15 cellular contexts compared by ENCODE assay signal in the genomic region with DNA sequence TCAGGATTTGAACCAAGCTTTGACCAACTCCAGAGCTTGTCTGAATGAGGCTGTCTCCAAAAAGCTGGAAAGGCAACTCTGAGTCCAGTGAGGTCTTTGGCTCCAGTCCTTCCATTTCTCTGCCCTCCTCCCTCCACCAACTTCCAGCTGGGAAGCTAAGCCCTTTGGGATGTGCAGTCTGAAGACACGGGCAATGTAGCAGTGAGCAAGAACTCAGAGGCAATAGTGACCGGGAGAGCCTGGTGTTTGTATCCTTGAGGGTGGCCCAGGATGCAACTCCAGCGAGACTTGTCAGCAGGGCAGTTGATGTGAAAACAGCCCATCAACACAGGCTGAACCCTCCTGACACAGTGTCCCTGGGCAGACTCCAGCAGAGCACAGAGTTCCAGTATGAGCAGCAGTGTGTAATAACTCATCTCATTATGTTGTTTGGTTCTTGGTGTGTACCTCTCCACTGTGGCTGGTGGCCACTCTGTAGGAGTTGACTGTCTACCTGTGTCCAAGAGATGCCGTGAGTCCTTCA. TPM values are rescaled to one million over a fixed set of nuclear protein-coding genes. Genes with fewer than 3 reads are reported as not detected.
DNase-seq lines count a peak whose midpoint lies in the region; ATAC-seq, FAIRE-seq and TF ChIP-seq lines count a peak whose summit lies in the region.
"Had no signal": no experiment of that assay in that cellular context is flagged by ENCODE, and none has a peak within 500 bp of the region (broad histone marks: within the 10 kb centered on the region; RNA-seq: fewer than 3 reads in every experiment).

No MANE protein-coding gene starts in this region.

- H3K9me3 Mint-ChIP-seq in GM23338: no peaks in the 10 kb centered on the region; the same call in 2 of the 3 replicates
- H3K9me3 Mint-ChIP-seq in stimulated activated effector memory CD8-positive, alpha-beta T cell treated with anti-CD3 and anti-CD28 coated beads, Interleukin-12 subunit alpha, Interleukin-12 subunit beta, amount 100 ng/mL, for 72 hours: no peaks in the 10 kb centered on the region

- no peak for TF ChIP-seq RAD21 in K562 (CRISPR knock-in tag; conservative IDR thresholded peaks at IDR 0.05 in 1 of 2, IDR thresholded peaks at IDR 0.05 in 1 of 2)

- H3K27ac Mint-ChIP-seq in GM23338: peak overlapping the region; percentile 36; the same call in 1 of the 2 replicates
- no peak overlapping the region for H3K27ac Mint-ChIP-seq in stimulated activated effector memory CD8-positive, alpha-beta T cell treated with anti-CD3 and anti-CD28 coated beads, Interleukin-12 subunit alpha, Interleukin-12 subunit beta, amount 100 ng/mL, for 72 hours
- H3K27ac Mint-ChIP-seq: activated naive CD8-positive, alpha-beta T cell had no signal

- no peaks in the 10 kb centered on the region; the same call in 2 of the 3 replicates for H3K36me3 Mint-ChIP-seq in GM23338 (ENCODE audit: low read depth)
- no peaks in the 10 kb centered on the region for H3K36me3 Mint-ChIP-seq in stimulated activated effector memory CD8-positive, alpha-beta T cell treated with anti-CD3 and anti-CD28 coated beads, Interleukin-12 subunit alpha, Interleukin-12 subunit beta, amount 100 ng/mL, for 72 hours

- peaks cover 2% of the 10 kb centered on the region; the same call in 1 of the 2 replicates for H3K9me3 ChIP-seq in K562 (replicated peaks; ENCODE audit: control insufficient read depth, insufficient read depth, low read depth, low read length)
- H3K9me3 ChIP-seq in iPS-15b (ENCODE audit: control insufficient read depth, insufficient read depth, low read length): no peaks in the 10 kb centered on the region

- H2AFZ ChIP-seq in GM23338 (no peak overlapping the region), K562 (ENCODE audit: low read depth, low read length) (peak overlapping the region; percentile 87)

- H3K4me1 ChIP-seq in GM23338 (ENCODE audit: insufficient read depth): peaks cover 41% of the 10 kb centered on the region
- peaks cover 25 to 74% of the 10 kb centered on the region in 2 experiments for H3K4me1 ChIP-seq in K562 (replicated peaks in 1 of 2; ENCODE audit: control insufficient read depth in 2 of 2, insufficient read depth in 2 of 2, low read length in 2 of 2)
- peaks cover 11% of the 10 kb centered on the region for H3K4me1 ChIP-seq in iPS-15b (ENCODE audit: control insufficient read depth, insufficient read depth, low read length)

- ATAC-seq in GM23338 (no peak; the same call in 2 of the 3 replicates), K562 (peak; percentile 34), GM18868 (IDR thresholded peaks at IDR 0.05; ENCODE audit: unreplicated experiment) (no peak)
- ATAC-seq in stimulated activated effector memory CD8-positive, alpha-beta T cell treated with anti-CD3 and anti-CD28 coated beads, Interleukin-12 subunit alpha, Interleukin-12 subunit beta, amount 100 ng/mL, for 72 hours: peak; percentile 31
- ATAC-seq in activated CD4-positive, CD25-positive, alpha-beta regulatory T cell treated with anti-CD3 and anti-CD28 coated beads, Interleukin-2, amount 50 U/mL, for 24 hours: no peak

- no peak for TF ChIP-seq EP300 in K562 (IDR thresholded peaks at IDR 0.05; ENCODE audit: low read length)

- H3K9ac ChIP-seq in K562 (ENCODE audit: insufficient read depth in 1 of 2, low read depth in 2 of 2, low read length in 2 of 2) (peak overlapping the region; percentile 26 to 49; a peak in 3 of 4 replicates), iPS-15b (ENCODE audit: low read depth, low read length) (peak overlapping the region; percentile 5)

- DNase-seq in GM23338 (ENCODE audit: low spot score) (no peak), K562 (ENCODE audit: extremely low read depth in 1 of 4, low spot score in 3 of 4) (no peak), hypothalamus (lab: John Stamatoyannopoulos, UW) (no peak)
- DNase-seq in stimulated activated effector memory CD8-positive, alpha-beta T cell treated with anti-CD3 and anti-CD28 coated beads, Interleukin-12 subunit alpha, Interleukin-12 subunit beta, amount 100 ng/mL, for 72 hours (ENCODE audit: low spot score in 2 of 2): no peak
- DNase-seq in effector CD4-positive, alpha-beta T cell: no peak
- DNase-seq: activated CD4-positive, CD25-positive, alpha-beta regulatory T cell; activated CD8-positive, alpha-beta memory T cell treated with anti-CD3 and anti-CD28 coated beads, Interleukin-2, amount 50 U/mL, for 48 hours; cerebellar nuclear complex; H7; MM.1S; stimulated activated CD4-positive, alpha-beta T cell treated with anti-CD3 and anti-CD28 coated beads, Interleukin-4, amount 100 ng/mL, for 1 hour had no signal

- peaks cover 89% of the 10 kb centered on the region for H3K79me2 ChIP-seq in GM23338 (replicated peaks; ENCODE audit: insufficient read depth)
- peaks cover 59% of the 10 kb centered on the region for H3K79me2 ChIP-seq in K562 (ENCODE audit: control insufficient read depth, insufficient read depth, low read length)

- in situ Hi-C loops in K562 (cut with MboI): no loop called here

- intact Hi-C loops in K562 (cut with micrococcal nuclease): no loop called here

- H3K27me3 Mint-ChIP-seq in GM23338 (ENCODE audit: insufficient read depth, low read depth, poor library complexity): peaks cover 5% of the 10 kb centered on the region

- no peaks in the 10 kb centered on the region for H3K9me1 ChIP-seq in K562 (ENCODE audit: control insufficient read depth, insufficient read depth, low read length)

- H3K36me3 ChIP-seq in GM23338 (ENCODE audit: insufficient read depth) (no peaks in the 10 kb centered on the region), K562 (ENCODE audit: control insufficient read depth, insufficient read depth, low read length) (no peaks in the 10 kb centered on the region; the same call in 1 of the 3 replicates), iPS-15b (ENCODE audit: control insufficient read depth, insufficient read depth, low read length) (no peaks in the 10 kb centered on the region)

- no peaks in the 10 kb centered on the region for H3F3A ChIP-seq in GM23338 (replicated peaks; ENCODE audit: low read depth)

- CTCF ChIA-PET in K562 (lab: Yijun Ruan, JAX; ENCODE audit: low intra/inter-chr PET ratio): no interaction called here

- WGBS in K562 (ENCODE audit: insufficient coverage, low coverage, missing lambda C conversion rate): 48% methylated on average over 4 of the region's 4 CpGs

- POLR2A ChIA-PET in K562 (lab: Yijun Ruan, JAX): interaction anchor here (0.6 to 4.0 kb wide), 13 partner anchors 9 to 93 kb away, joined by 3 to 28 read pairs (median 4); no protein-coding TSS in a partner anchor

- no peak overlapping the region for H3K27ac ChIP-seq in GM23338 (ENCODE audit: low read depth)
- H3K27ac ChIP-seq in K562 (ENCODE audit: extremely low read depth, low read depth, low read length): peak overlapping the region; percentile 81

- H3K9me2 ChIP-seq in GM23338 (ENCODE audit: insufficient read depth): peaks cover 4% of the 10 kb centered on the region

- TF ChIP-seq CTCF in GM23338 (conservative IDR thresholded peaks at IDR 0.05; ENCODE audit: low read depth in 2 of 2) (no peak), K562 (IDR thresholded peaks at IDR 0.05 in 2 of 3, conservative IDR thresholded peaks at IDR 0.05 in 1 of 3; ENCODE audit: insufficient read depth in 2 of 3, low read depth in 1 of 3, low read length in 3 of 3) (no peak)

- H4K20me1 ChIP-seq in GM23338 (replicated peaks; ENCODE audit: insufficient read depth) (peaks cover 19% of the 10 kb centered on the region), K562 (replicated peaks; ENCODE audit: control insufficient read depth, insufficient read depth, low read length) (no peaks in the 10 kb centered on the region)

- H3K4me3 Mint-ChIP-seq in GM23338: no peak overlapping the region
- no peak overlapping the region for H3K4me3 Mint-ChIP-seq in stimulated activated effector memory CD8-positive, alpha-beta T cell treated with anti-CD3 and anti-CD28 coated beads, Interleukin-12 subunit alpha, Interleukin-12 subunit beta, amount 100 ng/mL, for 72 hours
- H3K4me3 Mint-ChIP-seq: activated naive CD8-positive, alpha-beta T cell had no signal

- no peak for TF ChIP-seq POLR2A in K562 (conservative IDR thresholded peaks at IDR 0.05)

- H3K4me1 Mint-ChIP-seq in GM23338: peaks cover 41% of the 10 kb centered on the region
- H3K4me1 Mint-ChIP-seq in stimulated activated effector memory CD8-positive, alpha-beta T cell treated with anti-CD3 and anti-CD28 coated beads, Interleukin-12 subunit alpha, Interleukin-12 subunit beta, amount 100 ng/mL, for 72 hours: no peaks in the 10 kb centered on the region

- H3K4me3 ChIP-seq in GM23338 (no peak overlapping the region), K562 (no peak overlapping the region), iPS-15b (ENCODE audit: low read depth, low read length) (peak overlapping the region; percentile 23)

- H3K4me2 ChIP-seq in GM23338 (peak overlapping the region; percentile 63), K562 (ENCODE audit: insufficient read depth, low read length) (peak overlapping the region; percentile 79)

- peaks cover 7% of the 10 kb centered on the region for H3K27me3 ChIP-seq in GM23338 (ENCODE audit: insufficient read depth)
- H3K27me3 ChIP-seq in K562 (ENCODE audit: control insufficient read depth in 2 of 2, insufficient read depth in 2 of 2, low read length in 2 of 2): no peaks in the 10 kb centered on the region
- peaks cover 7% of the 10 kb centered on the region for H3K27me3 ChIP-seq in iPS-15b (ENCODE audit: control insufficient read depth, insufficient read depth, low read length)

- no TSS peak for BruUV-seq in K562 (replicated peaks; lab: Mats Ljungman, UMichigan)

- no peak for FAIRE-seq in K562 (lab: Jason Lieb, UNC)

TF ChIP-seq in K562, 482 proteins besides CTCF, POLR2A, EP300 and RAD21 (continues in another document):
- no peak for TF ChIP-seq HMG20B (CRISPR knock-in tag; IDR thresholded peaks at IDR 0.05)

RNA-seq across cellular contexts. Expression of a gene that starts 6.7 kb away (rescaled TPM):
- 17.4 and 20.1 TPM in 2 replicates for total RNA-seq in GM23338 (2014; rRNA removed; shearing (Covaris generic))
- 7.7 and 8.4 TPM in 2 replicates for polyA plus RNA-seq in GM23338 (2016; fragmentation: Nextera tagmentation; extraction: Ambion mirVana)
- total RNA-seq in K562 (2011; cell fraction: chromatin; rRNA removed; ENCODE audit: low replicate concordance): 51.7 and 78.6 TPM in 2 replicates
- 37.6 and 51.9 TPM in 2 replicates for total RNA-seq in K562 (2011; cell fraction: nucleolus; rRNA removed)
- 53.8 and 71.8 TPM in 2 replicates for total RNA-seq in K562 (2011; cell fraction: nucleoplasm; rRNA removed)
- 5.2 and 6.4 TPM in 2 replicates for total RNA-seq in K562 (2014; rRNA removed)
- 5.5 and 6.5 TPM in 2 replicates for total RNA-seq in K562 (2014; rRNA removed; fragmentation: Illumina TruSeq; extraction: Trizol)
- total RNA-seq in K562 (2015; rRNA removed; fragmentation: Illumina TruSeq; extraction: Trizol): 5.0 and 5.1 TPM in 2 replicates
- total RNA-seq in K562 (2021): 13.9 and 16.4 TPM in 2 replicates
- polyA plus RNA-seq in K562 (2011; rRNA removed): 13.9 and 14.5 TPM in 2 replicates
- polyA plus RNA-seq in K562 (2011; cell fraction: cytosol; rRNA removed): 15.2 and 15.5 TPM in 2 replicates
- polyA plus RNA-seq in K562 (2011; cell fraction: nucleus; rRNA removed): 13.1 and 19.9 TPM in 2 replicates
- polyA plus RNA-seq in K562 (2012): 10.4 and 16.8 TPM in 2 replicates
- 9.8 and 11.2 TPM in 2 replicates for polyA plus RNA-seq in K562 (2014; fragmentation: Illumina TruSeq; extraction: Trizol)
- 1 to 10 TPM; 3.9 to 4.8 TPM for polyA plus RNA-seq in K562 (2014; fragmentation: Nextera tagmentation; extraction: Ambion mirVana)
- polyA plus RNA-seq in K562 (2014; rRNA removed): 5.1 and 6.0 TPM in 2 replicates
- 18.4 and 20.2 TPM in 2 replicates for polyA minus RNA-seq in K562 (2011; rRNA and poly(A)+ RNA removed)
- polyA minus RNA-seq in K562 (2011; cell fraction: cytosol; rRNA and poly(A)+ RNA removed): 19.9 and 20.8 TPM in 2 replicates
- 7.9 and 14.8 TPM in 2 replicates for polyA minus RNA-seq in K562 (2011; cell fraction: nucleus; rRNA and poly(A)+ RNA removed)

Comparison
In these comparisons a context has a peak if more than half of its experiments do, and no peak if none do; other contexts are left out.
1. ATAC-seq: peak in K562 (single experiment) and stimulated activated effector memory CD8-positive, alpha-beta T cell treated with anti-CD3 and anti-CD28 coated beads, Interleukin-12 subunit alpha, Interleukin-12 subunit beta, amount 100 ng/mL, for 72 hours (single experiment); none in GM23338 (single experiment), activated CD4-positive, CD25-positive, alpha-beta regulatory T cell treated with anti-CD3 and anti-CD28 coated beads, Interleukin-2, amount 50 U/mL, for 24 hours (0 of 2) and GM18868 (single experiment).